ENCODE assay signal across 19 cellular contexts in genomic region chr6:43999628-44000027, GRCh38.
DNase-seq lines count a peak whose midpoint lies in the region; ATAC-seq, FAIRE-seq and TF ChIP-seq lines count a peak whose summit lies in the region.
"Had no signal": no experiment of that assay in that cellular context is flagged by ENCODE, and none has a peak within 500 bp of the region (broad histone marks: within the 10 kb centered on the region; RNA-seq: fewer than 3 reads in every experiment).

No MANE protein-coding gene starts in this region.

- H3F3A ChIP-seq in SU-DHL-6 (ENCODE audit: insufficient read depth), result peaks cover 29% of the 10 kb centered on the region

- H3K4me3 ChIP-seq in HepG2 (replicated peaks in 1 of 3; ENCODE audit: insufficient read depth in 1 of 3, low read depth in 2 of 3, low read length in 3 of 3) (no peak overlapping the region), right lobe of liver (no peak overlapping the region), SU-DHL-6 (ENCODE audit: insufficient read depth, low read length, poor library complexity, severe bottlenecking) (no peak overlapping the region), kidney (ENCODE audit: low read length in 2 of 2) (no peak overlapping the region), upper lobe of right lung (no peak overlapping the region)
- H3K4me3 ChIP-seq: body of pancreas, smooth muscle cell, suprapubic skin had no signal

- H3K9me3 ChIP-seq in HepG2 (ENCODE audit: low read length) (no peaks in the 10 kb centered on the region), right lobe of liver (no peaks in the 10 kb centered on the region), SU-DHL-6 (ENCODE audit: insufficient read depth, low read length) (no peaks in the 10 kb centered on the region), kidney (ENCODE audit: control insufficient read depth in 1 of 2, low read length in 2 of 2) (no peaks in the 10 kb centered on the region), upper lobe of right lung (no peaks in the 10 kb centered on the region)
- H3K9me3 ChIP-seq: body of pancreas, suprapubic skin had no signal

- no peak overlapping the region for H2AFZ ChIP-seq in HepG2 (ENCODE audit: low read length)
- H2AFZ ChIP-seq in SU-DHL-6 (ENCODE audit: low read depth, low read length, severe bottlenecking), result peak overlapping the region; percentile 55

- POLR2A ChIA-PET in HepG2 (lab: Yijun Ruan, JAX), result interaction anchor here (0.9 kb wide), 1 partner anchor 9 kb away, joined by 3 read pairs; no protein-coding TSS in a partner anchor

- intact Hi-C loops in HepG2 (cut with micrococcal nuclease; ENCODE audit: unreplicated experiment) (loop anchor here (5.0 kb wide), 1 partner anchor 73 kb away; no protein-coding TSS in a partner anchor), right lobe of liver (cut with DNase I) (no loop called here), kidney (cut with DNase I) (no loop called here), upper lobe of right lung (cut with DNase I) (no loop called here)

- no peaks in the 10 kb centered on the region for H3K36me3 ChIP-seq in HepG2 (replicated peaks in 1 of 2; ENCODE audit: control insufficient read depth in 1 of 2, insufficient read depth in 2 of 2, low read length in 2 of 2)
- H3K36me3 ChIP-seq in right lobe of liver, result no peaks in the 10 kb centered on the region
- no peaks in the 10 kb centered on the region for H3K36me3 ChIP-seq in SU-DHL-6 (ENCODE audit: low read length)
- H3K36me3 ChIP-seq in kidney (ENCODE audit: control insufficient read depth in 1 of 2, insufficient read depth in 2 of 2, low read length in 2 of 2), result no peaks in the 10 kb centered on the region
- no peaks in the 10 kb centered on the region for H3K36me3 ChIP-seq in upper lobe of right lung
- H3K36me3 ChIP-seq: suprapubic skin, WERI-Rb-1 had no signal

- no peak for TF ChIP-seq RAD21 in HepG2 (CRISPR knock-in tag; IDR thresholded peaks at IDR 0.05)

- no peaks in the 10 kb centered on the region for H3K79me2 ChIP-seq in HepG2 (ENCODE audit: insufficient read depth, low read length)
- no peaks in the 10 kb centered on the region; the same call in 1 of the 2 replicates for H3K79me2 ChIP-seq in SU-DHL-6 (ENCODE audit: insufficient read depth, low read length)

- peak in 1 of 2 experiments; percentile 53; a peak in 3 of 4 replicates for TF ChIP-seq POLR2A in HepG2 (IDR thresholded peaks at IDR 0.05; ENCODE audit: insufficient read depth in 1 of 2, low read depth in 2 of 2, low read length in 2 of 2)
- TF ChIP-seq POLR2A in right lobe of liver (IDR thresholded peaks at IDR 0.05), result no peak

- TF ChIP-seq EP300 in HepG2 (IDR thresholded peaks at IDR 0.05; ENCODE audit: low read depth in 2 of 2, low read length in 2 of 2), result no peak
- TF ChIP-seq EP300 in HepG2 (CRISPR knock-in tag; IDR thresholded peaks at IDR 0.05; ENCODE audit: borderline replicate concordance), result no peak

- H3K4me1 ChIP-seq in HepG2 (ENCODE audit: insufficient read depth, low read length) (peaks cover 83% of the 10 kb centered on the region), right lobe of liver (peaks cover 0 to 3% (median 0%) of the 10 kb centered on the region in 4 donors), kidney (ENCODE audit: control insufficient read depth in 1 of 2, insufficient read depth in 1 of 2, low read depth in 1 of 2, low read length in 2 of 2) (peaks cover 9 to 14% of the 10 kb centered on the region in 2 donors), upper lobe of right lung (peaks cover 17% of the 10 kb centered on the region)

- DNase-seq in HepG2 (ENCODE audit: low spot score), result no peak
- DNase-seq in right lobe of liver, result no peak
- DNase-seq in kidney, result peak; percentile 30
- peak; percentile 21 for DNase-seq in upper lobe of right lung
- no peak for DNase-seq in cerebellar nuclear complex (lab: John Stamatoyannopoulos, UW)
- no peak for DNase-seq in GOT3 (lab: John Stamatoyannopoulos, UW)
- DNase-seq: effector CD4-positive, alpha-beta T cell; left cardiac atrium; NCI-H2081 treated with DMSO at 0.1 percent for 48 hours; T-helper 9 cell; WERI-Rb-1 had no signal

- WGBS in HepG2 (ENCODE audit: low lambda C conversion rate), result 84% methylated on average over 4 of the region's 4 CpGs
- WGBS in right lobe of liver (ENCODE audit: insufficient coverage, low coverage, low lambda C conversion rate, missing lambda C conversion rate), result 83% methylated on average over 3 of the region's 4 CpGs

- H4K20me1 ChIP-seq in HepG2 (ENCODE audit: insufficient read depth, low read length) (no peaks in the 10 kb centered on the region), SU-DHL-6 (ENCODE audit: low read depth, low read length) (no peaks in the 10 kb centered on the region)

- TF ChIP-seq CTCF in HepG2 (CRISPR knock-in tag; IDR thresholded peaks at IDR 0.05) (no peak), right lobe of liver (IDR thresholded peaks at IDR 0.05) (no peak), SU-DHL-6 (IDR thresholded peaks at IDR 0.05; ENCODE audit: insufficient read depth, low read length, poor library complexity, severe bottlenecking) (no peak), kidney (IDR thresholded peaks at IDR 0.05; ENCODE audit: borderline replicate concordance, extremely low read depth, insufficient read depth) (no peak), upper lobe of right lung (IDR thresholded peaks at IDR 0.05) (no peak)

- no peak overlapping the region for H3K4me2 ChIP-seq in HepG2 (ENCODE audit: low read depth, low read length)
- peak overlapping the region; percentile 88 for H3K4me2 ChIP-seq in SU-DHL-6 (ENCODE audit: low read depth, low read length, poor library complexity, severe bottlenecking)
- H3K4me2 ChIP-seq: smooth muscle cell had no signal

- BruUV-seq in HepG2 (replicated peaks; lab: Mats Ljungman, UMichigan), result no TSS peak

- no peaks in the 10 kb centered on the region for H3K9me2 ChIP-seq in SU-DHL-6 (replicated peaks; ENCODE audit: insufficient read depth, low read length)

- ATAC-seq in HepG2 (no peak), right lobe of liver (no peak), upper lobe of right lung (no peak), HG03378 (IDR thresholded peaks at IDR 0.05; ENCODE audit: unreplicated experiment) (no peak)
- ATAC-seq: body of pancreas, left cardiac atrium, SK-N-SH treated with all-trans-retinoic acid at 6 μM for 48 hours had no signal

- H3K27me3 ChIP-seq in HepG2 (ENCODE audit: control insufficient read depth in 1 of 2, insufficient read depth in 2 of 2, low read length in 2 of 2), result peaks cover under 1 to 5% of the 10 kb centered on the region in 2 experiments; a peak in 2 of 5 replicates
- H3K27me3 ChIP-seq in right lobe of liver, result no peaks in the 10 kb centered on the region
- no peaks in the 10 kb centered on the region for H3K27me3 ChIP-seq in SU-DHL-6 (ENCODE audit: low read length)
- peaks cover 33% of the 10 kb centered on the region for H3K27me3 ChIP-seq in upper lobe of right lung
- H3K27me3 ChIP-seq: body of pancreas had no signal

- no peak for FAIRE-seq in HepG2 (lab: Jason Lieb, UNC)
- no peak for FAIRE-seq in kidney (lab: Jason Lieb, UNC)
- FAIRE-seq: GM19239, urothelium cell line had no signal

- H3K9ac ChIP-seq in HepG2 (ENCODE audit: insufficient read depth, low read depth, low read length) (no peak overlapping the region), SU-DHL-6 (ENCODE audit: low read length) (peak overlapping the region; percentile 76), kidney (ENCODE audit: low read length in 2 of 2) (no peak overlapping the region)

- CTCF ChIA-PET in HepG2 (lab: Yijun Ruan, JAX; ENCODE audit: low intra/inter-chr PET ratio, low total read pairs), result no interaction called here

- in situ Hi-C loops in HepG2 (cut with HindIII; ENCODE audit: extremely low pct_ligation_motif_present, low pct_unique_long_range_greater_than_20kb), result no loop called here

- H3K27ac ChIP-seq in HepG2 (ENCODE audit: extremely low read length, insufficient read depth, low read length) (no peak overlapping the region), right lobe of liver (no peak overlapping the region), SU-DHL-6 (ENCODE audit: low read depth, low read length) (peak overlapping the region; percentile 90), kidney (ENCODE audit: low read depth in 2 of 2, low read length in 2 of 2) (peak overlapping the region in 1 of 2 donors; percentile 86), upper lobe of right lung (peak overlapping the region; percentile 63)
- H3K27ac ChIP-seq: suprapubic skin, WERI-Rb-1 had no signal

TF ChIP-seq in HepG2, 621 proteins besides CTCF, POLR2A, EP300 and RAD21 (continues in another document):
- TF ChIP-seq MED1 (CRISPR knock-in tag; IDR thresholded peaks at IDR 0.05), result peak; percentile 28; the same call in 1 of the 2 replicates

Comparison
In these comparisons a context has a peak if more than half of its experiments do, and no peak if none do; other contexts are left out.
1. DNase-seq: peak in kidney (single experiment) and upper lobe of right lung (single experiment); none in HepG2 (single experiment), right lobe of liver (0 of 3), cerebellar nuclear complex (0 of 2) and GOT3 (single experiment).
2. H3K27ac ChIP-seq: peak in SU-DHL-6 (single experiment) and upper lobe of right lung (single experiment); none in HepG2 (single experiment) and right lobe of liver (0 of 3).